ENCODE assay signal across 8 cellular contexts in genomic region chr1:92831762-92832536, GRCh38. TPM values are rescaled to one million over a fixed set of nuclear protein-coding genes. Genes with fewer than 3 reads are reported as not detected.
A peak's percentile ranks its signal among the peaks of the same experiment; 100 is the strongest.
DNase-seq lines count a peak whose midpoint lies in the region; ATAC-seq and TF ChIP-seq lines count a peak whose summit lies in the region.

Gene RPL5, plus strand, starts transcription at chr1:92832040. Its CDS starts 75 bp downstream, at chr1:92832115.

- no peak within 1 kb of the TSS for H4K8ac ChIP-seq in H9 (replicated peaks; ENCODE audit: insufficient read length, low read depth, low read length)

- no peak within 1 kb of the TSS for H2BK20ac ChIP-seq in H9 (ENCODE audit: low read depth, low read length, poor library complexity, severe bottlenecking)

- peak within 1 kb of the TSS; percentile 92 for H3K23ac ChIP-seq in H9 (ENCODE audit: insufficient read length, low read depth, low read length)

- H3K18ac ChIP-seq in H9 (ENCODE audit: insufficient read length, low read depth, low read length) = peak within 1 kb of the TSS; percentile 88

- H3K27me3 ChIP-seq in H9 (ENCODE audit: insufficient read depth, low read length) = no peaks in the 10 kb centered on the region

- peak within 1 kb of the TSS; percentile 3 for H4K91ac ChIP-seq in H9 (ENCODE audit: insufficient read length, low read depth, low read length)

- H3K79me1 ChIP-seq in H9 (ENCODE audit: insufficient read depth, low read depth, low read length, poor library complexity, severe bottlenecking) = peaks cover 7% of the 10 kb centered on the region

- no peaks in the 10 kb centered on the region for H4K20me1 ChIP-seq in H9 (ENCODE audit: control insufficient read depth, insufficient read depth, insufficient read length)

- H3K4me2 ChIP-seq in H9 (ENCODE audit: insufficient read depth, insufficient read length, low read length) = peak within 1 kb of the TSS; percentile 98

- DNase-seq in GDM1 (lab: John Stamatoyannopoulos, UW) (peak; percentile 97), H9 (peak; percentile 96), M059J (ENCODE audit: low read depth) (peak; percentile 97), SHP77 (lab: John Stamatoyannopoulos, UW) (peak; percentile 95 to 96), fibroblast of the aortic adventitia (ENCODE audit: low read depth) (peak; percentile 98), nephron progenitor cell (peak; percentile 97)
- DNase-seq in activated effector memory CD4-positive, alpha-beta T cell treated with Interleukin-2 at 50 U/mL for 16 hours = peak; percentile 95
- DNase-seq in stimulated activated naive CD8-positive, alpha-beta T cell treated with anti-CD3 and anti-CD28 coated beads, Interleukin-15, amount 100 ng/mL, for 72 hours = peak; percentile 99

- TF ChIP-seq CTCF in H9 (conservative IDR thresholded peaks at IDR 0.05) = peak; percentile 94
- TF ChIP-seq CTCF in fibroblast of the aortic adventitia (IDR thresholded peaks at IDR 0.05; ENCODE audit: insufficient read depth, low read length) = peak; percentile 98
- TF ChIP-seq CTCF in nephron progenitor cell (IDR thresholded peaks at IDR 0.05) = peak; percentile 89

- no peaks in the 10 kb centered on the region for H3K9me3 ChIP-seq in H9 (ENCODE audit: control insufficient read depth, low read depth, low read length)

- peaks cover 33% of the 10 kb centered on the region for H3K79me2 ChIP-seq in H9 (ENCODE audit: insufficient read depth, low read length)

- peak within 1 kb of the TSS; percentile 100 for H3K9ac ChIP-seq in H9 (ENCODE audit: extremely low read depth, insufficient read length, low read length)

- H3K23me2 ChIP-seq in H9 (ENCODE audit: insufficient read length, low read depth, low read length, poor library complexity, severe bottlenecking) = peaks cover 5% of the 10 kb centered on the region

- H3K27me3 Mint-ChIP-seq in H9 (ENCODE audit: low read depth) (no peaks in the 10 kb centered on the region), nephron progenitor cell (ENCODE audit: low read depth, poor library complexity) (no peaks in the 10 kb centered on the region)
- no peaks in the 10 kb centered on the region for H3K27me3 Mint-ChIP-seq in stimulated activated naive CD8-positive, alpha-beta T cell treated with anti-CD3 and anti-CD28 coated beads, Interleukin-15, amount 100 ng/mL, for 72 hours

- H3K9me3 Mint-ChIP-seq in H9 (peaks cover 3 to 4% of the 10 kb centered on the region in 2 experiments; a peak in 3 of 5 replicates), nephron progenitor cell (no peaks in the 10 kb centered on the region)
- H3K9me3 Mint-ChIP-seq in stimulated activated naive CD8-positive, alpha-beta T cell treated with anti-CD3 and anti-CD28 coated beads, Interleukin-15, amount 100 ng/mL, for 72 hours = no peaks in the 10 kb centered on the region

- H3T11ph ChIP-seq in H9 (ENCODE audit: low read length) = no peak within 1 kb of the TSS

- H3K4me3 Mint-ChIP-seq in H9 = peak within 1 kb of the TSS; percentile 99 to 100
- H3K4me3 Mint-ChIP-seq in nephron progenitor cell = peak within 1 kb of the TSS; percentile 100
- H3K4me3 Mint-ChIP-seq in stimulated activated naive CD8-positive, alpha-beta T cell treated with anti-CD3 and anti-CD28 coated beads, Interleukin-15, amount 100 ng/mL, for 72 hours = peak within 1 kb of the TSS; percentile 87

- peak; percentile 96 for ATAC-seq in stimulated activated naive CD8-positive, alpha-beta T cell treated with anti-CD3 and anti-CD28 coated beads, Interleukin-15, amount 100 ng/mL, for 72 hours

- H3K27ac ChIP-seq in H9 (ENCODE audit: insufficient read length, low read depth, low read length) = peak within 1 kb of the TSS; percentile 1

- no peak within 1 kb of the TSS for H2BK15ac ChIP-seq in H9 (ENCODE audit: low read depth, low read length)

- H3K4me1 Mint-ChIP-seq in H9 (peaks cover 31 to 34% of the 10 kb centered on the region in 2 experiments), nephron progenitor cell (peaks cover 42% of the 10 kb centered on the region)
- peaks cover 35% of the 10 kb centered on the region for H3K4me1 Mint-ChIP-seq in stimulated activated naive CD8-positive, alpha-beta T cell treated with anti-CD3 and anti-CD28 coated beads, Interleukin-15, amount 100 ng/mL, for 72 hours

- H2AFZ ChIP-seq in H9 (ENCODE audit: low read length) = no peak within 1 kb of the TSS

- peak within 1 kb of the TSS; percentile 86 for H4K5ac ChIP-seq in H9 (ENCODE audit: insufficient read length, low read depth, low read length)

- H3K56ac ChIP-seq in H9 (ENCODE audit: insufficient read length, low read depth, low read length) = peak within 1 kb of the TSS; percentile 5

- no peaks in the 10 kb centered on the region; the same call in 1 of the 2 replicates for H3K4me1 ChIP-seq in H9 (ENCODE audit: insufficient read depth, low read length)

- peak within 1 kb of the TSS; percentile 12 for H2BK120ac ChIP-seq in H9 (ENCODE audit: low read depth, low read length, poor library complexity, severe bottlenecking)

- peak within 1 kb of the TSS; percentile 89 for H3K14ac ChIP-seq in H9 (ENCODE audit: insufficient read depth, low read length)

- H3K27ac Mint-ChIP-seq in H9 (peak within 1 kb of the TSS; percentile 99 to 100 (median 99)), nephron progenitor cell (peak within 1 kb of the TSS; percentile 100)
- H3K27ac Mint-ChIP-seq in stimulated activated naive CD8-positive, alpha-beta T cell treated with anti-CD3 and anti-CD28 coated beads, Interleukin-15, amount 100 ng/mL, for 72 hours = peak within 1 kb of the TSS; percentile 99 to 100

- H3K36me3 Mint-ChIP-seq in H9 (ENCODE audit: insufficient read depth in 1 of 3, low read depth in 3 of 3) (peaks cover 49 to 51% (median 51%) of the 10 kb centered on the region in 3 experiments), nephron progenitor cell (ENCODE audit: low read depth) (peaks cover 39% of the 10 kb centered on the region)

- peak within 1 kb of the TSS; percentile 11; the same call in 1 of the 2 replicates for H3K4ac ChIP-seq in H9 (ENCODE audit: low read depth, low read length)

- no peak within 1 kb of the TSS for H2AK5ac ChIP-seq in H9 (ENCODE audit: insufficient read length, low read length)

- H2BK5ac ChIP-seq in H9 (ENCODE audit: insufficient read length, low read length) = peak within 1 kb of the TSS; percentile 49

- WGBS in H9 (ENCODE audit: extremely low coverage, insufficient read length, low lambda C conversion rate) = no CpG with 5 or more reads among the region's 57 CpGs

- H3K4me3 ChIP-seq in fibroblast of the aortic adventitia (ENCODE audit: low read depth, low read length) = peak within 1 kb of the TSS; percentile 98

- H2BK12ac ChIP-seq in H9 (ENCODE audit: insufficient read length, low read depth, low read length) = no peak within 1 kb of the TSS

RNA-seq across cellular contexts. Expression of gene RPL5, which starts in this region (rescaled TPM):
- total RNA-seq in H9 (2021) = 1,586 and 1,608 TPM in 2 replicates
- 775 and 878 TPM in 2 replicates for total RNA-seq in M059J (2014; rRNA removed; shearing (Covaris generic))
- 935 and 1,772 TPM in 2 replicates for total RNA-seq in fibroblast of the aortic adventitia (ENCODE audit: low replicate concordance)

Comparison
In these comparisons a context has a peak if more than half of its experiments do, and no peak if none do; other contexts are left out.
1. Peak in every context shown above with its lines: DNase-seq, ATAC-seq, H3K4me3 ChIP-seq and H3K27ac ChIP-seq.